Comparison of ENCODE assay signal across 12 cellular contexts in the genomic region with DNA sequence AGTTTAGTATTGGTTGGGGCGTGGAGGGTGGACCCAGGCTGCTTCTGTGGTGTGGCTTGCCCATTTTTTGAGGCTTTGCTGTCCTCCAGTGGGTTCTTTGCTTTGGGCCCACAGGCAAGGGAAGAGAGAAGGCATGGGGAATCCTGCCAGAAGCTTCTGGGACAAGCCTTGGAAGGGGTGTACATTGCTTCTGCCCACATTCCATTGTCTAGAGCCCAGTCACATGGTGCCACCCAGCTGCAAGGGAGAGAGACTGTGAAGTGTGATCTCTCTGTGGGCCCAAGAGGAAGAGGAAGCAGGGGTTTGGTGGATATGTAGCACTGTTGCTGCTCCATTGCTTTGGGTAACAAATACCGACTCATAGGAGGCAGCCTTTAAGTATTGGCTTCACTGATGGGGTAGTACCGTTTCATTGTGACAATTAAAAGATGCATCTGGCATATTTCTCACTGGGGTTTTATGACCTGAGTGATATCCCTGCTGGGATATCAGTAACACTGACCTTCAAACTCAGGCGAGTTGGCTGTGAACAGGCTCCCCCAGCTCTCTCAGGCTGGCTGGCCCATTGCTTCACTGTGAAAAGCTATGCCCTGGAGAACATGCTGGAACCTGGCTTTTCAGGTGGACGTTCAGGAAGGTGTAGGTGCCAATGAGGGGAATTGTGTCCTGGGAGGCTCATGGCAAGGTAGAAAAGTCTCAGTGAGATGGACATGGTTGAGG.
DNase-seq lines count a peak whose midpoint lies in the region; ATAC-seq and TF ChIP-seq lines count a peak whose summit lies in the region.
"Had no signal": no experiment of that assay in that cellular context is flagged by ENCODE, and none has a peak within 500 bp of the region (broad histone marks: within the 10 kb centered on the region; RNA-seq: fewer than 3 reads in every experiment).

No MANE protein-coding gene starts in this region.

- H3K27ac Mint-ChIP-seq in activated B cell treated with CpG ODN at 0.5 μM for 24 hours: peak overlapping the region; percentile 78
- H3K27ac Mint-ChIP-seq in activated T-helper 1 cell treated with anti-CD3 and anti-CD28 coated beads, Interleukin-12 subunit alpha, Interleukin-12 subunit beta, Interleukin-2, Interleukin-4 antibody, amounts not matched to agents 30 ng/mL and 10 ng/mL and 1 ng/mL, durations not matched to agents 14 hours and 24 hours and 36 hours: no peak overlapping the region
- H3K27ac Mint-ChIP-seq: natural killer cell had no signal

- H3K4me3 ChIP-seq in cardiac muscle cell: no peak overlapping the region
- H3K4me3 ChIP-seq in osteoblast (ENCODE audit: insufficient read depth, low read length): no peak overlapping the region

- no peaks in the 10 kb centered on the region for H3K9me3 Mint-ChIP-seq in activated B cell treated with CpG ODN at 0.5 μM for 24 hours
- H3K9me3 Mint-ChIP-seq in activated T-helper 1 cell treated with anti-CD3 and anti-CD28 coated beads, Interleukin-12 subunit alpha, Interleukin-12 subunit beta, Interleukin-2, Interleukin-4 antibody, amounts not matched to agents 30 ng/mL and 10 ng/mL and 1 ng/mL, durations not matched to agents 14 hours and 24 hours and 36 hours: no peaks in the 10 kb centered on the region
- H3K9me3 Mint-ChIP-seq: natural killer cell had no signal

- H3K27ac ChIP-seq in cardiac muscle cell (peak overlapping the region; percentile 55), osteoblast (ENCODE audit: low read depth, low read length) (no peak overlapping the region)
- H3K27ac ChIP-seq: RWPE1 had no signal

- H3K36me3 ChIP-seq in cardiac muscle cell (no peaks in the 10 kb centered on the region), osteoblast (ENCODE audit: insufficient read depth, low read length) (no peaks in the 10 kb centered on the region)

- intact Hi-C loops in activated B cell treated with CpG ODN at 0.5 μM for 24 hours (cut with micrococcal nuclease): loop anchor here (2.0 to 5.0 kb wide), 2 partner anchors 36 to 66 kb away; no protein-coding TSS in a partner anchor
- intact Hi-C loops in activated T-helper 1 cell treated with anti-CD3 and anti-CD28 coated beads, Interleukin-12 subunit alpha, Interleukin-12 subunit beta, Interleukin-2, Interleukin-4 antibody, amounts not matched to agents 30 ng/mL and 10 ng/mL and 1 ng/mL, durations not matched to agents 14 hours and 24 hours and 36 hours (cut with micrococcal nuclease): no loop called here

- peaks cover 32% of the 10 kb centered on the region for H3K79me2 ChIP-seq in osteoblast (ENCODE audit: insufficient read depth, low read length)

- H3K9me3 ChIP-seq in cardiac muscle cell (ENCODE audit: low read depth) (no peaks in the 10 kb centered on the region), osteoblast (ENCODE audit: low read depth, low read length) (no peaks in the 10 kb centered on the region)

- no peaks in the 10 kb centered on the region for H3K27me3 Mint-ChIP-seq in activated B cell treated with CpG ODN at 0.5 μM for 24 hours
- H3K27me3 Mint-ChIP-seq in activated T-helper 1 cell treated with anti-CD3 and anti-CD28 coated beads, Interleukin-12 subunit alpha, Interleukin-12 subunit beta, Interleukin-2, Interleukin-4 antibody, amounts not matched to agents 30 ng/mL and 10 ng/mL and 1 ng/mL, durations not matched to agents 14 hours and 24 hours and 36 hours (ENCODE audit: insufficient read depth): no peaks in the 10 kb centered on the region

- TF ChIP-seq CTCF in activated B cell treated with CpG ODN at 0.5 μM for 24 hours (IDR thresholded peaks at IDR 0.05) (no peak), cardiac muscle cell (IDR thresholded peaks at IDR 0.05; ENCODE audit: low read depth, low read length) (no peak), osteoblast (IDR thresholded peaks at IDR 0.05; ENCODE audit: extremely low read depth, low read depth, low read length) (no peak)

- H4K20me1 ChIP-seq in osteoblast (ENCODE audit: insufficient read depth, low read length): peaks cover 11% of the 10 kb centered on the region

- DNase-seq in Ammon's horn (ENCODE audit: low spot score): peak; percentile 85
- DNase-seq in activated B cell treated with CpG ODN at 0.5 μM for 24 hours: no peak
- DNase-seq in cardiac muscle cell (ENCODE audit: low read depth in 1 of 2, low spot score in 1 of 2): no peak
- peak; percentile 85 for DNase-seq in osteoblast (ENCODE audit: insufficient read length, low spot score, missing footprints)
- DNase-seq in activated T-cell treated with anti-CD3 and anti-CD28 coated beads, Interleukin-2, amount 50 U/mL, for 1 hour: no peak
- DNase-seq in NCI-H2196 (lab: John Stamatoyannopoulos, UW; ENCODE audit: unreplicated experiment): no peak
- DNase-seq in activated T-helper 1 cell treated with anti-CD3 and anti-CD28 coated beads, Interleukin-12 subunit alpha, Interleukin-12 subunit beta, Interleukin-2, Interleukin-4 antibody, amounts not matched to agents 30 ng/mL and 10 ng/mL and 1 ng/mL, durations not matched to agents 14 hours and 24 hours and 36 hours (ENCODE audit: low spot score): no peak
- DNase-seq in activated effector memory CD4-positive, alpha-beta T cell treated with anti-CD3 and anti-CD28 coated beads, Interleukin-2, amount 50 U/mL, for 16 hours: no peak
- DNase-seq: amniotic stem cell, natural killer cell, T-helper 9 cell had no signal

- H3K4me1 Mint-ChIP-seq in activated B cell treated with CpG ODN at 0.5 μM for 24 hours: peaks cover 51% of the 10 kb centered on the region
- H3K4me1 Mint-ChIP-seq in activated T-helper 1 cell treated with anti-CD3 and anti-CD28 coated beads, Interleukin-12 subunit alpha, Interleukin-12 subunit beta, Interleukin-2, Interleukin-4 antibody, amounts not matched to agents 30 ng/mL and 10 ng/mL and 1 ng/mL, durations not matched to agents 14 hours and 24 hours and 36 hours (ENCODE audit: low read depth): peaks cover 24% of the 10 kb centered on the region

- H3K4me3 Mint-ChIP-seq in activated B cell treated with CpG ODN at 0.5 μM for 24 hours: no peak overlapping the region
- H3K4me3 Mint-ChIP-seq in activated T-helper 1 cell treated with anti-CD3 and anti-CD28 coated beads, Interleukin-12 subunit alpha, Interleukin-12 subunit beta, Interleukin-2, Interleukin-4 antibody, amounts not matched to agents 30 ng/mL and 10 ng/mL and 1 ng/mL, durations not matched to agents 14 hours and 24 hours and 36 hours: no peak overlapping the region
- H3K4me3 Mint-ChIP-seq: natural killer cell had no signal

- ATAC-seq in activated B cell treated with CpG ODN at 0.5 μM for 24 hours (ENCODE audit: low read depth): peak; percentile 78

- H2AFZ ChIP-seq in osteoblast (ENCODE audit: low read length): no peak overlapping the region

- no peak overlapping the region for H3K4me2 ChIP-seq in osteoblast (ENCODE audit: insufficient read depth, low read length)

- H3K36me3 Mint-ChIP-seq in activated B cell treated with CpG ODN at 0.5 μM for 24 hours (ENCODE audit: low read depth): peaks cover 10% of the 10 kb centered on the region
- H3K36me3 Mint-ChIP-seq in activated T-helper 1 cell treated with anti-CD3 and anti-CD28 coated beads, Interleukin-12 subunit alpha, Interleukin-12 subunit beta, Interleukin-2, Interleukin-4 antibody, amounts not matched to agents 30 ng/mL and 10 ng/mL and 1 ng/mL, durations not matched to agents 14 hours and 24 hours and 36 hours (ENCODE audit: low read depth): peaks cover 4% of the 10 kb centered on the region
- H3K36me3 Mint-ChIP-seq: natural killer cell had no signal

- POLR2A ChIA-PET in activated B cell treated with CpG ODN at 0.5 μM for 24 hours (lab: Charles Lee): interaction anchor here (1.4 to 5.3 kb wide), 3 partner anchors 35 to 58 kb away, joined by 4 to 27 read pairs (median 5); no protein-coding TSS in a partner anchor

- CTCF ChIA-PET in activated B cell treated with CpG ODN at 0.5 μM for 24 hours (lab: Charles Lee): interaction anchor here (0.7 to 3.4 kb wide), 3 partner anchors 57 to 113 kb away, joined by 3 to 15 read pairs (median 3); no protein-coding TSS in a partner anchor

- H3K27me3 ChIP-seq in cardiac muscle cell (no peaks in the 10 kb centered on the region), osteoblast (ENCODE audit: insufficient read depth, low read length) (no peaks in the 10 kb centered on the region)

- H3K4me1 ChIP-seq in cardiac muscle cell (ENCODE audit: low read depth) (peaks cover 12% of the 10 kb centered on the region), osteoblast (ENCODE audit: insufficient read depth, low read length) (no peaks in the 10 kb centered on the region)

Comparison
In these comparisons a context has a peak if more than half of its experiments do, and no peak if none do; other contexts are left out.
1. DNase-seq: peak in Ammon's horn (single experiment) and osteoblast (single experiment); none in activated B cell treated with CpG ODN at 0.5 μM for 24 hours (single experiment), cardiac muscle cell (0 of 2), activated T-cell treated with anti-CD3 and anti-CD28 coated beads, Interleukin-2, amount 50 U/mL, for 1 hour (single experiment), NCI-H2196 (single experiment), activated T-helper 1 cell treated with anti-CD3 and anti-CD28 coated beads, Interleukin-12 subunit alpha, Interleukin-12 subunit beta, Interleukin-2, Interleukin-4 antibody, amounts not matched to agents 30 ng/mL and 10 ng/mL and 1 ng/mL, durations not matched to agents 14 hours and 24 hours and 36 hours (single experiment) and activated effector memory CD4-positive, alpha-beta T cell treated with anti-CD3 and anti-CD28 coated beads, Interleukin-2, amount 50 U/mL, for 16 hours (single experiment).